In the genomic region with DNA sequence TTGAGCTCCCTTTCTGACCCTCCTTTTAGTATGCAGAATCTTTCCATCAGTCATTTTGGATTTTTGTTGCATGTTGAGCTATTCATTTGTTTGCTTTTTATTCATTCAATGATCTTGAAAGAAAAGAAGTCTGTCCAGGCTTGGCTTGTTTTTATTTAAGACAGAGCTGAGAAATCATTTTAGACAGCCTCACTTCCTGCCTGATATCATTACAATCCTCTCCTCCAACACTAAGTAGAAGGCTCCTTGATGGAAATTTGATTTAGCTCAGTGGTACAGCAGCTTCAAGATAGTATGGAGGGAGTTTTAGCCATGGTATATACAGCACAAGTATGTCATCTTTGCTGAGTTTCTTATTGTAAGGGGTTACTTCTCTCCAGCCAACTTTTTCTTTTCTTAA, we compare ENCODE assay signal across 1 cellular context.
TF ChIP-seq lines count a peak whose summit lies in the region.

No MANE protein-coding gene starts in this region.

TF ChIP-seq in IMR-90, 13 proteins besides CTCF, POLR2A, EP300 and RAD21:
- TF ChIP-seq, protein P1, sequence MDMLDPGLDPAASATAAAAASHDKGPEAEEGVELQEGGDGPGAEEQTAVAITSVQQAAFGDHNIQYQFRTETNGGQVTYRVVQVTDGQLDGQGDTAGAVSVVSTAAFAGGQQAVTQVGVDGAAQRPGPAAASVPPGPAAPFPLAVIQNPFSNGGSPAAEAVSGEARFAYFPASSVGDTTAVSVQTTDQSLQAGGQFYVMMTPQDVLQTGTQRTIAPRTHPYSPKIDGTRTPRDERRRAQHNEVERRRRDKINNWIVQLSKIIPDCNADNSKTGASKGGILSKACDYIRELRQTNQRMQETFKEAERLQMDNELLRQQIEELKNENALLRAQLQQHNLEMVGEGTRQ (IDR thresholded peaks at IDR 0.05; ENCODE audit: low read depth, low read length): no peak
- no peak for TF ChIP-seq MXI1 (IDR thresholded peaks at IDR 0.05; ENCODE audit: borderline replicate concordance, low read depth, low read length)
- no peak for TF ChIP-seq RCOR1 (IDR thresholded peaks at IDR 0.05; ENCODE audit: insufficient replicate concordance, low read length)
- TF ChIP-seq BHLHE40 (IDR thresholded peaks at IDR 0.05; ENCODE audit: low read depth, low read length): no peak
- TF ChIP-seq RFX5 (IDR thresholded peaks at IDR 0.05; ENCODE audit: low read depth, low read length): no peak
- no peak for TF ChIP-seq SMC3 (IDR thresholded peaks at IDR 0.05; ENCODE audit: low read depth, low read length)
- no peak for TF ChIP-seq CHD1 (IDR thresholded peaks at IDR 0.05; ENCODE audit: low read depth, low read length)
- TF ChIP-seq MAZ (IDR thresholded peaks at IDR 0.05; ENCODE audit: borderline replicate concordance, low read depth, low read length): no peak
- TF ChIP-seq MAFK (IDR thresholded peaks at IDR 0.05; ENCODE audit: low read depth, low read length): no peak
- no peak for TF ChIP-seq CEBPB (IDR thresholded peaks at IDR 0.05; ENCODE audit: low read depth, low read length)
